In the genomic region with DNA sequence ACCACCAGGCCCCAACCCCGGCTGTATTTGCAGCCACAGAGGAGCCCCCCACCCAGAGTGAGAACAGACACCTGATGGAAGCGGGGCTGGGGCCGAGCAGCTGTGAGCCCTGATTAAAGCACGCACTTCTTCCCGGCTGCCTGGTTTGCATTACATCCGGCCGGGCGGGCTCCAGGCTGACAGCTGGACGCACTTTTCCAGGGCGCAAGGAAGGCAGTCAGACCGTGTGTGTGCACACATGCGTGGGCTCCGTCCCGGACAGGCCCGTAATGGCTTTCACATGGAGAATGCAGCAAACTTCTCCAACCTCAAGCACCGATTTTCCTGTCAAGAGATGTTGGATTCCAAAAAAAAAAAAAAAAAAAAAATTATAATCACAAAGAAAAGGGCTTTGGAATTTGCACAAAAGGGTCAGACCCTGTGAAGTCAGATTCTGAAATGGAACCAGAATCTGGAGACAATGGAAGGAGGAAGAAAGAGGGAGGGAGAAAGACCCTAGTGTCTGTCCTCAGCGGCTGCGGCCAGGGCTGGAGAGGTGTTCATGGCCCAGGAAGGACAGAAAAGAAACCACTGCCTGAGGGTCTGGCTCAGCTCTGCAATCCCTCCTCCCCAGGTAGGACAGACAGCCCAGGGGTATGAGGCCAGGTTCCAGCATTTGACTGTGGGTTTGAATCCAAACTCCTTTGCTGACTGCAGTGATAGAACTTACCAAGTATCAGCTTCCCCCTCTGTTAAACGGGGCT, we compare ENCODE assay signal across 13 cellular contexts.
DNase-seq lines count a peak whose midpoint lies in the region; ATAC-seq and TF ChIP-seq lines count a peak whose summit lies in the region.
"Had no signal": no experiment of that assay in that cellular context is flagged by ENCODE, and none has a peak within 500 bp of the region (broad histone marks: within the 10 kb centered on the region; RNA-seq: fewer than 3 reads in every experiment).

No MANE protein-coding gene starts in this region.

- TF ChIP-seq CTCF in esophagus squamous epithelium (IDR thresholded peaks at IDR 0.05) (no peak), mucosa of descending colon (IDR thresholded peaks at IDR 0.05) (no peak)

- no peak for TF ChIP-seq POLR2A in esophagus squamous epithelium (IDR thresholded peaks at IDR 0.05)

- H3K4me3 ChIP-seq in esophagus squamous epithelium (no peak overlapping the region), mucosa of descending colon (no peak overlapping the region)
- H3K4me3 ChIP-seq: BLaER1, Peyer's patch had no signal

- peaks cover 2% of the 10 kb centered on the region for H3K4me1 Mint-ChIP-seq in T-helper 17 cell

- WGBS in esophagus squamous epithelium, 2 donors, result 19 to 24% methylated on average over 10 to 13 of the region's 19 CpGs

- peaks cover 17% of the 10 kb centered on the region for H3K27me3 Mint-ChIP-seq in T-helper 17 cell

- peaks cover 0 to 32% (median 10%) of the 10 kb centered on the region in 3 donors for H3K4me1 ChIP-seq in esophagus squamous epithelium
- no peaks in the 10 kb centered on the region for H3K4me1 ChIP-seq in mucosa of descending colon (ENCODE audit: low read depth)
- H3K4me1 ChIP-seq: parathyroid adenoma had no signal

- H3K27ac Mint-ChIP-seq in T-helper 17 cell, result no peak overlapping the region

- intact Hi-C loops in esophagus squamous epithelium (cut with DNase I), result no loop called here
- intact Hi-C loops in mucosa of descending colon (cut with DNase I, micrococcal nuclease), result no loop called here

- H3K27ac ChIP-seq in esophagus squamous epithelium, result peak overlapping the region in 3 of 4 donors; percentile 1 to 70 (median 62)
- H3K27ac ChIP-seq: BLaER1, parathyroid adenoma had no signal

- ATAC-seq in mucosa of descending colon (peak; percentile 31), HG03460 (IDR thresholded peaks at IDR 0.05; ENCODE audit: unreplicated experiment) (no peak), GM21447 (IDR thresholded peaks at IDR 0.05; ENCODE audit: unreplicated experiment) (no peak), T-helper 17 cell (no peak)

- no peak overlapping the region for H3K4me3 Mint-ChIP-seq in T-helper 17 cell

- peaks cover 0 to 23% (median 0%) of the 10 kb centered on the region in 4 donors for H3K27me3 ChIP-seq in esophagus squamous epithelium
- H3K27me3 ChIP-seq: BLaER1, Peyer's patch had no signal

- DNase-seq in AG20443 (ENCODE audit: low spot score) (peak; percentile 78), NCI-H82 treated with DMSO at 0.1 percent for 48 hours (lab: John Stamatoyannopoulos, UW; ENCODE audit: unreplicated experiment) (peak; percentile 3), esophagus squamous epithelium (lab: John Stamatoyannopoulos, UW) (no peak), mucosa of descending colon (peak in 1 of 3 donors; percentile 12), T-helper 17 cell (no peak)
- no peak for DNase-seq in stimulated activated CD4-positive, alpha-beta T cell treated with anti-CD3 and anti-CD28 coated beads, Interleukin-4, amount 100 ng/mL, for 4 hours
- DNase-seq: activated CD4-positive, alpha-beta T cell treated with anti-CD3 and anti-CD28 coated beads for 48 hours; NCI-H1105; Peyer's patch had no signal

- no peaks in the 10 kb centered on the region for H3K36me3 Mint-ChIP-seq in T-helper 17 cell (ENCODE audit: low read depth)

- H3K9me3 ChIP-seq in esophagus squamous epithelium (peaks cover 0 to 13% (median 12%) of the 10 kb centered on the region in 3 donors), mucosa of descending colon (peaks cover 9% of the 10 kb centered on the region), T-helper 17 cell (ENCODE audit: control insufficient read depth, low read length, poor library complexity, severe bottlenecking) (no peaks in the 10 kb centered on the region)
- H3K9me3 ChIP-seq: Peyer's patch had no signal

- H3K36me3 ChIP-seq in esophagus squamous epithelium (no peaks in the 10 kb centered on the region), mucosa of descending colon (ENCODE audit: low read depth) (no peaks in the 10 kb centered on the region)
- H3K36me3 ChIP-seq: BLaER1, Peyer's patch had no signal

Comparison
In these comparisons a context has a peak if more than half of its experiments do, and no peak if none do; other contexts are left out.
1. DNase-seq: peak in AG20443 (single experiment) and NCI-H82 treated with DMSO at 0.1 percent for 48 hours (single experiment); none in esophagus squamous epithelium (single experiment), T-helper 17 cell (0 of 3) and stimulated activated CD4-positive, alpha-beta T cell treated with anti-CD3 and anti-CD28 coated beads, Interleukin-4, amount 100 ng/mL, for 4 hours (0 of 2).